ENCODE assay signal across 8 cellular contexts in genomic region chr3:15064835-15065549, GRCh38. TPM values are rescaled to one million over a fixed set of nuclear protein-coding genes. Genes with fewer than 3 reads are reported as not detected.
DNase-seq lines count a peak whose midpoint lies in the region; ATAC-seq and TF ChIP-seq lines count a peak whose summit lies in the region.

MRPS25 (minus strand) TSS chr3:15065315; CDS start chr3:15065194, 121 bp downstream.

- DNase-seq in NCI-H146 treated with DMSO at 0.1 percent for 48 hours (lab: John Stamatoyannopoulos, UW; ENCODE audit: unreplicated experiment): peak; percentile 42
- peak; percentile 86 for DNase-seq in amniotic epithelial cell (ENCODE audit: low read depth)
- peak; percentile 92 for DNase-seq in left ventricle myocardium inferior
- DNase-seq in progenitor cell of endocrine pancreas (ENCODE audit: low spot score, unreplicated experiment): peak; percentile 72
- peak; percentile 97 for DNase-seq in upper lobe of right lung

- H3K27me3 Mint-ChIP-seq in progenitor cell of endocrine pancreas: no peaks in the 10 kb centered on the region

- no peaks in the 10 kb centered on the region for H3K36me3 ChIP-seq in left ventricle myocardium inferior
- H3K36me3 ChIP-seq in upper lobe of right lung: no peaks in the 10 kb centered on the region

- H3K4me1 ChIP-seq in left ventricle myocardium inferior (peaks cover 30% of the 10 kb centered on the region), upper lobe of right lung (peaks cover 14% of the 10 kb centered on the region)

- H3K4me3 ChIP-seq in left ventricle myocardium inferior (peak within 1 kb of the TSS; percentile 81), upper lobe of right lung (peak within 1 kb of the TSS; percentile 84)

- H3K9me3 Mint-ChIP-seq in progenitor cell of endocrine pancreas (ENCODE audit: low read depth): no peaks in the 10 kb centered on the region

- peaks cover 16% of the 10 kb centered on the region for H3K4me1 Mint-ChIP-seq in progenitor cell of endocrine pancreas (ENCODE audit: low read depth)

- H3K9me3 ChIP-seq in left ventricle myocardium inferior (replicated peaks): no peaks in the 10 kb centered on the region
- no peaks in the 10 kb centered on the region for H3K9me3 ChIP-seq in upper lobe of right lung

- H3K4me3 Mint-ChIP-seq in progenitor cell of endocrine pancreas (ENCODE audit: low read depth): peak within 1 kb of the TSS; percentile 96

- H3K27ac Mint-ChIP-seq in progenitor cell of endocrine pancreas: peak within 1 kb of the TSS; percentile 98

- peak; percentile 95 for ATAC-seq in HG02884 (IDR thresholded peaks at IDR 0.05; ENCODE audit: unreplicated experiment)
- peak; percentile 98 for ATAC-seq in upper lobe of right lung

- intact Hi-C loops in T-helper 1 cell treated with Interleukin-12 subunit alpha and Interleukin-12 subunit beta and Interleukin-4 antibody, amounts not matched to agents 30 ng/mL and 1 ng/mL, for 36 hours (cut with micrococcal nuclease): loop anchor here (1.0 to 10.0 kb wide), 11 partner anchors 10 to 941 kb away; partner anchors contain the start of genes BTD, CAPN7, CCDC174 and CHCHD4
- intact Hi-C loops in left ventricle myocardium inferior (cut with micrococcal nuclease): no loop called here
- intact Hi-C loops in upper lobe of right lung (cut with DNase I): no loop called here

- TF ChIP-seq CTCF in left ventricle myocardium inferior (IDR thresholded peaks at IDR 0.05; ENCODE audit: borderline replicate concordance) (no peak), progenitor cell of endocrine pancreas (IDR thresholded peaks at IDR 0.05; ENCODE audit: unreplicated experiment) (no peak), upper lobe of right lung (IDR thresholded peaks at IDR 0.05) (no peak)

- H3K36me3 Mint-ChIP-seq in progenitor cell of endocrine pancreas (ENCODE audit: insufficient read depth): peaks cover 6% of the 10 kb centered on the region

- H3K27ac ChIP-seq in left ventricle myocardium inferior (replicated peaks): peak within 1 kb of the TSS; percentile 90
- peak within 1 kb of the TSS; percentile 88 for H3K27ac ChIP-seq in upper lobe of right lung

- peak; percentile 99 for TF ChIP-seq POLR2A in GM15510 (IDR thresholded peaks at IDR 0.05; ENCODE audit: borderline replicate concordance, extremely low read depth, insufficient read length)

- H3K27me3 ChIP-seq in left ventricle myocardium inferior (ENCODE audit: low read depth) (no peaks in the 10 kb centered on the region), upper lobe of right lung (no peaks in the 10 kb centered on the region)

RNA-seq across cellular contexts. Expression of gene MRPS25, which starts in this region (rescaled TPM):
- total RNA-seq in T-helper 1 cell treated with Interleukin-12 subunit alpha and Interleukin-12 subunit beta and Interleukin-4 antibody, amounts not matched to agents 30 ng/mL and 1 ng/mL, for 36 hours: 50.5 and 54.5 TPM in 2 replicates
- total RNA-seq in left ventricle myocardium inferior (98.6 TPM), progenitor cell of endocrine pancreas (49.0 and 59.3 TPM in 2 replicates), upper lobe of right lung (60.2 TPM)

Comparison
In these comparisons a context has a peak if more than half of its experiments do, and no peak if none do; other contexts are left out.
1. Peak in every context shown above with its lines: DNase-seq, ATAC-seq, H3K4me3 ChIP-seq and H3K27ac ChIP-seq.
2. DNase-seq: peak in every context shown above with its lines; median percentile 97 in upper lobe of right lung; 92 in left ventricle myocardium inferior; 86 in amniotic epithelial cell; 72 in progenitor cell of endocrine pancreas; 42 in NCI-H146 treated with DMSO at 0.1 percent for 48 hours.